1 cellular context compared by ENCODE assay signal in genomic region chr11:111846640-111847039, GRCh38.
TF ChIP-seq lines count a peak whose summit lies in the region.

No MANE protein-coding gene starts in this region.

TF ChIP-seq in GM12878, 131 proteins besides CTCF, POLR2A, EP300 and RAD21:
- TF ChIP-seq MTA3 (IDR thresholded peaks at IDR 0.05; ENCODE audit: borderline replicate concordance, low read length): no peak
- no peak for TF ChIP-seq RBBP5 (conservative IDR thresholded peaks at IDR 0.05)
- no peak for TF ChIP-seq CBFB (IDR thresholded peaks at IDR 0.05; ENCODE audit: low read depth)
- no peak for TF ChIP-seq FOXM1 (IDR thresholded peaks at IDR 0.05; ENCODE audit: low read depth, low read length)
- TF ChIP-seq POU2F2 (IDR thresholded peaks at IDR 0.05; ENCODE audit: borderline replicate concordance, low read depth, low read length): no peak
- TF ChIP-seq SPI1 (IDR thresholded peaks at IDR 0.05; ENCODE audit: borderline replicate concordance, insufficient read depth, low read depth, low read length): no peak
- TF ChIP-seq, protein P1, sequence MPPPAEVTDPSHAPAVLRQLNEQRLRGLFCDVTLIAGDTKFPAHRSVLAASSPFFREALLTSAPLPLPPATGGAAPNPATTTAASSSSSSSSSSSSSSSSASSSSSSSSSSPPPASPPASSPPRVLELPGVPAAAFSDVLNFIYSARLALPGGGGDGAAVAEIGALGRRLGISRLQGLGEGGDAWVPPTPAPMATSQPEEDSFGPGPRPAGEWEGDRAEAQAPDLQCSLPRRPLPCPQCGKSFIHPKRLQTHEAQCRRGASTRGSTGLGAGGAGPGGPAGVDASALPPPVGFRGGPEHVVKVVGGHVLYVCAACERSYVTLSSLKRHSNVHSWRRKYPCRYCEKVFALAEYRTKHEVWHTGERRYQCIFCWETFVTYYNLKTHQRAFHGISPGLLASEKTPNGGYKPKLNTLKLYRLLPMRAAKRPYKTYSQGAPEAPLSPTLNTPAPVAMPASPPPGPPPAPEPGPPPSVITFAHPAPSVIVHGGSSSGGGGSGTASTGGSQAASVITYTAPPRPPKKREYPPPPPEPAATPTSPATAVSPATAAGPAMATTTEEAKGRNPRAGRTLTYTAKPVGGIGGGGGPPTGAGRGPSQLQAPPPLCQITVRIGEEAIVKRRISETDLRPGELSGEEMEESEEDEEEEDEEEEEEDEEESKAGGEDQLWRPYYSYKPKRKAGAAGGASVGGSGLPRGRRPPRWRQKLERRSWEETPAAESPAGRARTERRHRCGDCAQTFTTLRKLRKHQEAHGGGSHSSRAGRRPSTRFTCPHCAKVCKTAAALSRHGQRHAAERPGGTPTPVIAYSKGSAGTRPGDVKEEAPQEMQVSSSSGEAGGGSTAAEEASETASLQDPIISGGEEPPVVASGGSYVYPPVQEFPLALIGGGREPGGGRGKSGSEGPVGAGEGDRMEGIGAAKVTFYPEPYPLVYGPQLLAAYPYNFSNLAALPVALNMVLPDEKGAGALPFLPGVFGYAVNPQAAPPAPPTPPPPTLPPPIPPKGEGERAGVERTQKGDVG (CRISPR knock-in tag; IDR thresholded peaks at IDR 0.05): no peak
- TF ChIP-seq RAD51 (IDR thresholded peaks at IDR 0.05): no peak
- TF ChIP-seq STAT3 (IDR thresholded peaks at IDR 0.05; ENCODE audit: low read depth, low read length): no peak
- TF ChIP-seq PRDM15 (CRISPR knock-in tag; IDR thresholded peaks at IDR 0.05): no peak
- TF ChIP-seq CBX5 (IDR thresholded peaks at IDR 0.05; ENCODE audit: low read depth): no peak
- TF ChIP-seq, protein P2, sequence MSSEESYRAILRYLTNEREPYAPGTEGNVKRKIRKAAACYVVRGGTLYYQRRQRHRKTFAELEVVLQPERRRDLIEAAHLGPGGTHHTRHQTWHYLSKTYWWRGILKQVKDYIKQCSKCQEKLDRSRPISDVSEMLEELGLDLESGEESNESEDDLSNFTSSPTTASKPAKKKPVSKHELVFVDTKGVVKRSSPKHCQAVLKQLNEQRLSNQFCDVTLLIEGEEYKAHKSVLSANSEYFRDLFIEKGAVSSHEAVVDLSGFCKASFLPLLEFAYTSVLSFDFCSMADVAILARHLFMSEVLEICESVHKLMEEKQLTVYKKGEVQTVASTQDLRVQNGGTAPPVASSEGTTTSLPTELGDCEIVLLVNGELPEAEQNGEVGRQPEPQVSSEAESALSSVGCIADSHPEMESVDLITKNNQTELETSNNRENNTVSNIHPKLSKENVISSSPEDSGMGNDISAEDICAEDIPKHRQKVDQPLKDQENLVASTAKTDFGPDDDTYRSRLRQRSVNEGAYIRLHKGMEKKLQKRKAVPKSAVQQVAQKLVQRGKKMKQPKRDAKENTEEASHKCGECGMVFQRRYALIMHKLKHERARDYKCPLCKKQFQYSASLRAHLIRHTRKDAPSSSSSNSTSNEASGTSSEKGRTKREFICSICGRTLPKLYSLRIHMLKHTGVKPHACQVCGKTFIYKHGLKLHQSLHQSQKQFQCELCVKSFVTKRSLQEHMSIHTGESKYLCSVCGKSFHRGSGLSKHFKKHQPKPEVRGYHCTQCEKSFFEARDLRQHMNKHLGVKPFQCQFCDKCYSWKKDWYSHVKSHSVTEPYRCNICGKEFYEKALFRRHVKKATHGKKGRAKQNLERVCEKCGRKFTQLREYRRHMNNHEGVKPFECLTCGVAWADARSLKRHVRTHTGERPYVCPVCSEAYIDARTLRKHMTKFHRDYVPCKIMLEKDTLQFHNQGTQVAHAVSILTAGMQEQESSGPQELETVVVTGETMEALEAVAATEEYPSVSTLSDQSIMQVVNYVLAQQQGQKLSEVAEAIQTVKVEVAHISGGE (CRISPR knock-in tag; IDR thresholded peaks at IDR 0.05): no peak
